Comparison of ENCODE assay signal across 2 cellular contexts in genomic region chr17:81984773-81985410, GRCh38.
TF ChIP-seq lines count a peak whose summit lies in the region.

No MANE protein-coding gene starts in this region.

TF ChIP-seq in HepG2, 621 proteins besides CTCF, POLR2A, EP300 and RAD21 (continues in another document):
- TF ChIP-seq HDAC6 (IDR thresholded peaks at IDR 0.05; ENCODE audit: low read depth, low read length) (no peak), ZBTB43 (CRISPR knock-in tag; conservative IDR thresholded peaks at IDR 0.05) (0 out of 2 replicates have a peak, but pooled peaks have one; percentile 39), SIN3A (IDR thresholded peaks at IDR 0.05; ENCODE audit: borderline replicate concordance, low read depth, low read length) (no peak), RAD51 (IDR thresholded peaks at IDR 0.05; ENCODE audit: borderline replicate concordance) (peak; percentile 38; the same call in 1 of the 2 replicates), ATF7 (IDR thresholded peaks at IDR 0.05) (no peak), ATF7 (CRISPR knock-in tag; IDR thresholded peaks at IDR 0.05) (no peak), TBP (CRISPR knock-in tag; IDR thresholded peaks at IDR 0.05) (no peak), ZNF34 (CRISPR knock-in tag; IDR thresholded peaks at IDR 0.05; ENCODE audit: borderline replicate concordance) (no peak), STAG1 (CRISPR knock-in tag; IDR thresholded peaks at IDR 0.05) (no peak), HNRNPL (IDR thresholded peaks at IDR 0.05; ENCODE audit: low read depth, low read length) (peak; percentile 48; the same call in 1 of the 2 replicates), FOSL1 (CRISPR knock-in tag; IDR thresholded peaks at IDR 0.05; ENCODE audit: borderline replicate concordance) (no peak), SKIL (CRISPR knock-in tag; IDR thresholded peaks at IDR 0.05; ENCODE audit: borderline replicate concordance) (0 out of 2 replicates have a peak, but pooled peaks have one; percentile 18), THYN1 (CRISPR knock-in tag; IDR thresholded peaks at IDR 0.05; ENCODE audit: borderline replicate concordance, low read depth) (no peak), ZNF552 (CRISPR knock-in tag; IDR thresholded peaks at IDR 0.05; ENCODE audit: borderline replicate concordance) (no peak), PHF5A (CRISPR knock-in tag; IDR thresholded peaks at IDR 0.05; ENCODE audit: low read depth, unreplicated experiment) (no peak), REL (CRISPR knock-in tag; conservative IDR thresholded peaks at IDR 0.05) (no peak), ZNF503 (CRISPR knock-in tag; IDR thresholded peaks at IDR 0.05) (no peak), ZNF790 (CRISPR knock-in tag; IDR thresholded peaks at IDR 0.05; ENCODE audit: borderline replicate concordance) (no peak), HMG20A (CRISPR knock-in tag; IDR thresholded peaks at IDR 0.05; ENCODE audit: borderline replicate concordance) (no peak), ZNF343 (CRISPR knock-in tag; IDR thresholded peaks at IDR 0.05) (no peak), IRF2 (CRISPR knock-in tag; IDR thresholded peaks at IDR 0.05) (no peak), JUNB (CRISPR knock-in tag; IDR thresholded peaks at IDR 0.05; ENCODE audit: borderline replicate concordance) (peak; percentile 20; the same call in 1 of the 2 replicates), ZNF264 (CRISPR knock-in tag; IDR thresholded peaks at IDR 0.05) (no peak), ZNF180 (CRISPR knock-in tag; IDR thresholded peaks at IDR 0.05; ENCODE audit: borderline replicate concordance, low read depth) (no peak), MNT (IDR thresholded peaks at IDR 0.05) (0 out of 2 replicates have a peak, but pooled peaks have one; percentile 13), ZNF501 (CRISPR knock-in tag; IDR thresholded peaks at IDR 0.05) (no peak), ZNF749 (CRISPR knock-in tag; IDR thresholded peaks at IDR 0.05; ENCODE audit: borderline replicate concordance) (no peak), HNRNPK (IDR thresholded peaks at IDR 0.05; ENCODE audit: low read depth, low read length, poor library complexity, severe bottlenecking) (peak; percentile 45), HCFC1 (IDR thresholded peaks at IDR 0.05; ENCODE audit: low read depth, low read length) (no peak), TAF1 (CRISPR knock-in tag; IDR thresholded peaks at IDR 0.05) (no peak), MAX (IDR thresholded peaks at IDR 0.05) (no peak)

TF ChIP-seq in WTC11, 78 proteins besides CTCF, POLR2A, EP300 and RAD21:
- TF ChIP-seq ZNF317 (CRISPR knock-in tag; IDR thresholded peaks at IDR 0.05; ENCODE audit: borderline replicate concordance, low read depth) (no peak), ZBTB43 (CRISPR knock-in tag; IDR thresholded peaks at IDR 0.05) (peak; percentile 95)
